ENCODE assay signal across 1 cellular context in genomic region chr13:48506092-48506701, GRCh38.
TF ChIP-seq lines count a peak whose summit lies in the region.

No MANE protein-coding gene starts in this region.

TF ChIP-seq in H1, 55 proteins besides CTCF, POLR2A, EP300 and RAD21 (continued from another document):
- TF ChIP-seq SUZ12 (IDR thresholded peaks at IDR 0.05; ENCODE audit: low read length) = no peak
- TF ChIP-seq RNF2 (IDR thresholded peaks at IDR 0.05; ENCODE audit: borderline replicate concordance, low read depth, low read length, missing control alignments, poor library complexity, severe bottlenecking) = no peak
- TF ChIP-seq ATF3 (IDR thresholded peaks at IDR 0.05; ENCODE audit: insufficient read depth, low read depth, low read length) = no peak
- TF ChIP-seq ZNF274 (IDR thresholded peaks at IDR 0.05; ENCODE audit: borderline replicate concordance, extremely low read depth, low read length) = no peak
- no peak for TF ChIP-seq SIRT6 (IDR thresholded peaks at IDR 0.05; ENCODE audit: low read length)
- no peak for TF ChIP-seq SP4 (IDR thresholded peaks at IDR 0.05; ENCODE audit: low read length)
- TF ChIP-seq YY1 (IDR thresholded peaks at IDR 0.05; ENCODE audit: low read depth, low read length) = no peak
- TF ChIP-seq KDM1A (IDR thresholded peaks at IDR 0.05; ENCODE audit: borderline replicate concordance, low read length) = no peak
- TF ChIP-seq FOSL1 (IDR thresholded peaks at IDR 0.05; ENCODE audit: insufficient read depth, low read depth, low read length) = no peak
- TF ChIP-seq, protein P1, sequence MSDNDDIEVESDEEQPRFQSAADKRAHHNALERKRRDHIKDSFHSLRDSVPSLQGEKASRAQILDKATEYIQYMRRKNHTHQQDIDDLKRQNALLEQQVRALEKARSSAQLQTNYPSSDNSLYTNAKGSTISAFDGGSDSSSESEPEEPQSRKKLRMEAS (IDR thresholded peaks at IDR 0.05) = no peak
- no peak for TF ChIP-seq SP1 (IDR thresholded peaks at IDR 0.05; ENCODE audit: low read depth, low read length)
